In the genomic region with DNA sequence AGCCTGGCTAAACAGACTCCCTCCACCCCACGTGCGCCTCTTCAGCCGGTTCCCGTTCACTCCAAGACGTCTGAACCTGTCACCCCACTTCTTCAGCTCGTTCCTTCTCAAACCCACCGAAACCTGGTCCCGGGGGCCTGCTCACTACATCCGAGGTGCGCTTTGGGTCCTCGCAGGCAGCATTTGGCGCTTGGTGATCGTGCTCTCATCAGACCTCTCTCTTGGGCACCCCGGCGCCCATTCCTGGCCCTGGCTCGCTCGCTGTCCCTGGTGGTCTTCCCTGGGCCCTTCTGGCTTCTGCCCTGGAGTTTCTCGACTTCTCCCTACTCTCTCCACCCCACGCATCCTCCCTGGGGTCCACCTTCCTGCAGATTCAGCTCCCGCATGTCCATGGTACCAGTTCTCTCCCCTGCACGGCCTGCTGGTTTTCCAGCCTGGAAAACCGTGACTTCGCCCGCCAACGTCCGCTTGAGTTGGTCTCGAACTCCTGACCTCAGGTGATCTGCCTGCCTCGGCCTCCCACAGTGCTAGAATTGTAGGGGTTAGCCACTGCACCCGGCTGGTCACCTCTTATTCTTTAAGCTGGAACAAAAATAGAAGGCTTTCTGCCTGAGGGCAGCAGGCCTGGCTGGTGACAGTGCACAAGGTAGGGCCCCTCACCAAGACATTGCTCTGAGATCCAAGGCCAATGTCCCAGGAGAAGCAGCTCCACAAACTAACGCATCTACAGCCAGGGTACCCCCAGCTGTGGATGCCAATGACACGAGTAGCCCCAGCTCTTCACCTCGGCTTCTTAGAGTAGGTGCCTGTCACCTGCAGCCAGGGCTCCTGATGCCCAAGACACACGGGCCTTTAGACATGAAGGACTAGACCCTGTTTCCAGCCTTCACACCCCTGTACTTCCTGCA, we compare ENCODE assay signal across 8 cellular contexts. TPM values are rescaled to one million over a fixed set of nuclear protein-coding genes. Genes with fewer than 3 reads are reported as not detected.
DNase-seq lines count a peak whose midpoint lies in the region; ATAC-seq and TF ChIP-seq lines count a peak whose summit lies in the region.

No MANE protein-coding gene starts in this region.

- peaks cover 0 to 10% (median 0%) of the 10 kb centered on the region in 11 experiments; a peak in 3 of 22 replicates for H3K36me3 ChIP-seq in BLaER1 treated with 17β-estradiol and CSF1 and Interleukin-3, amounts not matched to agents 10 nM and 100 nM
- H3K36me3 ChIP-seq in KOPT-K1 (ENCODE audit: insufficient read depth, low read length): no peaks in the 10 kb centered on the region

- peaks cover 69 to 88% (median 77%) of the 10 kb centered on the region in 10 experiments for H3K4me1 ChIP-seq in BLaER1 treated with 17β-estradiol and CSF1 and Interleukin-3, amounts not matched to agents 10 nM and 100 nM

- H3K9ac ChIP-seq in BLaER1 treated with 17β-estradiol and CSF1 and Interleukin-3, amounts not matched to agents 10 nM and 100 nM: peak overlapping the region; percentile 42 to 92 (median 83); a peak in 21 of 22 replicates

- in situ Hi-C loops in GM13976 (cut with MboI; ENCODE audit: low sequenced_read_pairs, unreplicated experiment): loop anchor here (25.0 kb wide), 1 partner anchor 457 kb away; no protein-coding TSS in a partner anchor

- H3K36me3 Mint-ChIP-seq in dendritic cell treated with granulocyte-macrophage colony-stimulating factor and Interleukin-4, amounts not matched to agents 40 ng/mL and 50 ng/mL, for 4 days (ENCODE audit: low read depth): peaks cover 9% of the 10 kb centered on the region
- H3K36me3 Mint-ChIP-seq in natural killer cell treated with Interleukin-12 subunit alpha and Interleukin-12 subunit beta and Interleukin-15 and Interleukin-18, amount 100 ng/mL, for 72 hours: no peaks in the 10 kb centered on the region

- peaks cover 0 to 4% (median 0%) of the 10 kb centered on the region in 11 experiments; a peak in 1 of 22 replicates for H4K20me1 ChIP-seq in BLaER1 treated with 17β-estradiol and CSF1 and Interleukin-3, amounts not matched to agents 10 nM and 100 nM

- H3K4me2 ChIP-seq in BLaER1 treated with 17β-estradiol and CSF1 and Interleukin-3, amounts not matched to agents 10 nM and 100 nM: peak overlapping the region; percentile 86 to 99 (median 97)

- peak overlapping the region; percentile 90 for H3K27ac Mint-ChIP-seq in dendritic cell treated with granulocyte-macrophage colony-stimulating factor and Interleukin-4, amounts not matched to agents 40 ng/mL and 50 ng/mL, for 4 days
- H3K27ac Mint-ChIP-seq in natural killer cell treated with Interleukin-12 subunit alpha and Interleukin-12 subunit beta and Interleukin-15 and Interleukin-18, amount 100 ng/mL, for 72 hours: peak overlapping the region; percentile 75 to 89

- H3K9me3 Mint-ChIP-seq in dendritic cell treated with granulocyte-macrophage colony-stimulating factor and Interleukin-4, amounts not matched to agents 40 ng/mL and 50 ng/mL, for 4 days: no peaks in the 10 kb centered on the region
- H3K9me3 Mint-ChIP-seq in natural killer cell treated with Interleukin-12 subunit alpha and Interleukin-12 subunit beta and Interleukin-15 and Interleukin-18, amount 100 ng/mL, for 72 hours: no peaks in the 10 kb centered on the region

- no peak for ATAC-seq in natural killer cell treated with Interleukin-12 subunit alpha and Interleukin-12 subunit beta and Interleukin-15 and Interleukin-18, amount 100 ng/mL, for 72 hours

- H3K27ac ChIP-seq in BLaER1 treated with 17β-estradiol and CSF1 and Interleukin-3, amounts not matched to agents 10 nM and 100 nM: peak overlapping the region in 10 of 11 experiments; percentile 35 to 96 (median 89); a peak in 19 of 22 replicates
- peak overlapping the region; percentile 49 for H3K27ac ChIP-seq in KOPT-K1 (ENCODE audit: low read depth, low read length, poor library complexity, severe bottlenecking)

- peaks cover 49% of the 10 kb centered on the region for H3K4me1 Mint-ChIP-seq in dendritic cell treated with granulocyte-macrophage colony-stimulating factor and Interleukin-4, amounts not matched to agents 40 ng/mL and 50 ng/mL, for 4 days (ENCODE audit: low read depth)
- peaks cover 22 to 28% of the 10 kb centered on the region in 2 donors for H3K4me1 Mint-ChIP-seq in natural killer cell treated with Interleukin-12 subunit alpha and Interleukin-12 subunit beta and Interleukin-15 and Interleukin-18, amount 100 ng/mL, for 72 hours (ENCODE audit: low read depth in 2 of 2)

- H3K27me3 ChIP-seq in BLaER1 treated with 17β-estradiol and CSF1 and Interleukin-3, amounts not matched to agents 10 nM and 100 nM: no peaks in the 10 kb centered on the region

- H3K9me3 ChIP-seq in BLaER1 treated with 17β-estradiol and CSF1 and Interleukin-3, amounts not matched to agents 10 nM and 100 nM (replicated peaks in 1 of 11): no peaks in the 10 kb centered on the region
- no peaks in the 10 kb centered on the region for H3K9me3 ChIP-seq in KOPT-K1 (ENCODE audit: insufficient read depth, low read length, poor library complexity, severe bottlenecking)

- no peak for TF ChIP-seq CTCF in GM13976 (IDR thresholded peaks at IDR 0.05; ENCODE audit: borderline replicate concordance, control extremely low read depth, extremely low read depth, insufficient read depth, missing control alignments)

- H3K4me3 ChIP-seq in BLaER1 treated with 17β-estradiol and CSF1 and Interleukin-3, amounts not matched to agents 10 nM and 100 nM: peak overlapping the region; percentile 62 to 83 (median 71)

- DNase-seq in natural killer cell treated with Interleukin-12 subunit alpha and Interleukin-12 subunit beta and Interleukin-15 and Interleukin-18, amount 100 ng/mL, for 72 hours (ENCODE audit: low spot score): no peak
- no peak for DNase-seq in NAMALWA (ENCODE audit: low spot score)
- no peak for DNase-seq in GM13976 (ENCODE audit: low spot score)
- DNase-seq in GM19238 (ENCODE audit: insufficient read length, low spot score): no peak
- DNase-seq in NCI-H146 (lab: John Stamatoyannopoulos, UW): no peak

- intact Hi-C loops in dendritic cell treated with granulocyte-macrophage colony-stimulating factor and Interleukin-4, amounts not matched to agents 40 ng/mL and 50 ng/mL, for 4 days (cut with micrococcal nuclease): loop anchor here (5.0 kb wide), 1 partner anchor 548 kb away; no protein-coding TSS in a partner anchor

- H3K27me3 Mint-ChIP-seq in dendritic cell treated with granulocyte-macrophage colony-stimulating factor and Interleukin-4, amounts not matched to agents 40 ng/mL and 50 ng/mL, for 4 days: peaks cover 1% of the 10 kb centered on the region
- H3K27me3 Mint-ChIP-seq in natural killer cell treated with Interleukin-12 subunit alpha and Interleukin-12 subunit beta and Interleukin-15 and Interleukin-18, amount 100 ng/mL, for 72 hours: peaks cover 6 to 7% of the 10 kb centered on the region in 2 donors

- peak overlapping the region; percentile 94 for H3K4me3 Mint-ChIP-seq in dendritic cell treated with granulocyte-macrophage colony-stimulating factor and Interleukin-4, amounts not matched to agents 40 ng/mL and 50 ng/mL, for 4 days
- H3K4me3 Mint-ChIP-seq in natural killer cell treated with Interleukin-12 subunit alpha and Interleukin-12 subunit beta and Interleukin-15 and Interleukin-18, amount 100 ng/mL, for 72 hours: peak overlapping the region; percentile 93

RNA-seq across cellular contexts. Expression of gene MEAK7, which starts 1.0 kb away (rescaled TPM):
- 10 to 100 TPM in 1 of 2 donors, 1 to 10 TPM in 1; 9.4 to 10.0 TPM for total RNA-seq in natural killer cell treated with Interleukin-12 subunit alpha and Interleukin-12 subunit beta and Interleukin-15 and Interleukin-18, amount 100 ng/mL, for 72 hours
